In genomic region chr7:130486114-130486962, GRCh38 we compare ENCODE assay signal across 1 cellular context.
TF ChIP-seq lines count a peak whose summit lies in the region.

No MANE protein-coding gene starts in this region.

TF ChIP-seq in WTC11, 78 proteins besides CTCF, POLR2A, EP300 and RAD21 (continued from another document and continues in another):
- TF ChIP-seq GTF2I (CRISPR knock-in tag; conservative IDR thresholded peaks at IDR 0.05) (no peak), FOXJ3 (CRISPR knock-in tag; IDR thresholded peaks at IDR 0.05; ENCODE audit: borderline replicate concordance) (no peak), USF1 (CRISPR knock-in tag; IDR thresholded peaks at IDR 0.05) (peak; percentile 57; the same call in 1 of the 2 replicates), NR1H2 (CRISPR knock-in tag; IDR thresholded peaks at IDR 0.05) (no peak), ZNF396 (CRISPR knock-in tag; IDR thresholded peaks at IDR 0.05; ENCODE audit: borderline replicate concordance) (no peak), ZNF219 (CRISPR knock-in tag; IDR thresholded peaks at IDR 0.05; ENCODE audit: borderline replicate concordance) (no peak; the same call in 1 of the 2 replicates), ZNF232 (CRISPR knock-in tag; IDR thresholded peaks at IDR 0.05) (peak; percentile 90; the same call in 1 of the 2 replicates), RORB (CRISPR knock-in tag; IDR thresholded peaks at IDR 0.05) (no peak), MAX (CRISPR knock-in tag; IDR thresholded peaks at IDR 0.05) (peak; percentile 98), RELA (CRISPR knock-in tag; IDR thresholded peaks at IDR 0.05; ENCODE audit: borderline replicate concordance) (peak; percentile 60; the same call in 1 of the 2 replicates), FOXP1 (CRISPR knock-in tag; IDR thresholded peaks at IDR 0.05; ENCODE audit: borderline replicate concordance) (peak; percentile 79), AR (CRISPR knock-in tag; IDR thresholded peaks at IDR 0.05) (no peak), EMX1 (CRISPR knock-in tag; IDR thresholded peaks at IDR 0.05) (no peak), MXD4 (CRISPR knock-in tag; IDR thresholded peaks at IDR 0.05; ENCODE audit: borderline replicate concordance) (no peak), MLX (CRISPR knock-in tag; IDR thresholded peaks at IDR 0.05) (peak; percentile 33; the same call in 1 of the 2 replicates), TP53 (CRISPR knock-in tag; IDR thresholded peaks at IDR 0.05) (0 out of 2 replicates have a peak, but pooled peaks have one; percentile 32), OVOL2 (CRISPR knock-in tag; IDR thresholded peaks at IDR 0.05; ENCODE audit: borderline replicate concordance) (no peak), ZNF121 (CRISPR knock-in tag; IDR thresholded peaks at IDR 0.05) (no peak)
- TF ChIP-seq, protein P1, sequence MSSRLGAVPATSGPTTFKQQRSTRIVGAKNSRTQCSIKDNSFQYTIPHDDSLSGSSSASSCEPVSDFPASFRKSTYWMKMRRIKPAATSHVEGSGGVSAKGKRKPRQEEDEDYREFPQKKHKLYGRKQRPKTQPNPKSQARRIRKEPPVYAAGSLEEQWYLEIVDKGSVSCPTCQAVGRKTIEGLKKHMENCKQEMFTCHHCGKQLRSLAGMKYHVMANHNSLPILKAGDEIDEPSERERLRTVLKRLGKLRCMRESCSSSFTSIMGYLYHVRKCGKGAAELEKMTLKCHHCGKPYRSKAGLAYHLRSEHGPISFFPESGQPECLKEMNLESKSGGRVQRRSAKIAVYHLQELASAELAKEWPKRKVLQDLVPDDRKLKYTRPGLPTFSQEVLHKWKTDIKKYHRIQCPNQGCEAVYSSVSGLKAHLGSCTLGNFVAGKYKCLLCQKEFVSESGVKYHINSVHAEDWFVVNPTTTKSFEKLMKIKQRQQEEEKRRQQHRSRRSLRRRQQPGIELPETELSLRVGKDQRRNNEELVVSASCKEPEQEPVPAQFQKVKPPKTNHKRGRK (CRISPR knock-in tag; IDR thresholded peaks at IDR 0.05; ENCODE audit: borderline replicate concordance) = no peak
- TF ChIP-seq, protein P2, sequence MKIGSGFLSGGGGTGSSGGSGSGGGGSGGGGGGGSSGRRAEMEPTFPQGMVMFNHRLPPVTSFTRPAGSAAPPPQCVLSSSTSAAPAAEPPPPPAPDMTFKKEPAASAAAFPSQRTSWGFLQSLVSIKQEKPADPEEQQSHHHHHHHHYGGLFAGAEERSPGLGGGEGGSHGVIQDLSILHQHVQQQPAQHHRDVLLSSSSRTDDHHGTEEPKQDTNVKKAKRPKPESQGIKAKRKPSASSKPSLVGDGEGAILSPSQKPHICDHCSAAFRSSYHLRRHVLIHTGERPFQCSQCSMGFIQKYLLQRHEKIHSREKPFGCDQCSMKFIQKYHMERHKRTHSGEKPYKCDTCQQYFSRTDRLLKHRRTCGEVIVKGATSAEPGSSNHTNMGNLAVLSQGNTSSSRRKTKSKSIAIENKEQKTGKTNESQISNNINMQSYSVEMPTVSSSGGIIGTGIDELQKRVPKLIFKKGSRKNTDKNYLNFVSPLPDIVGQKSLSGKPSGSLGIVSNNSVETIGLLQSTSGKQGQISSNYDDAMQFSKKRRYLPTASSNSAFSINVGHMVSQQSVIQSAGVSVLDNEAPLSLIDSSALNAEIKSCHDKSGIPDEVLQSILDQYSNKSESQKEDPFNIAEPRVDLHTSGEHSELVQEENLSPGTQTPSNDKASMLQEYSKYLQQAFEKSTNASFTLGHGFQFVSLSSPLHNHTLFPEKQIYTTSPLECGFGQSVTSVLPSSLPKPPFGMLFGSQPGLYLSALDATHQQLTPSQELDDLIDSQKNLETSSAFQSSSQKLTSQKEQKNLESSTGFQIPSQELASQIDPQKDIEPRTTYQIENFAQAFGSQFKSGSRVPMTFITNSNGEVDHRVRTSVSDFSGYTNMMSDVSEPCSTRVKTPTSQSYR (CRISPR knock-in tag; IDR thresholded peaks at IDR 0.05) = peak; percentile 82
- TF ChIP-seq, protein P3, sequence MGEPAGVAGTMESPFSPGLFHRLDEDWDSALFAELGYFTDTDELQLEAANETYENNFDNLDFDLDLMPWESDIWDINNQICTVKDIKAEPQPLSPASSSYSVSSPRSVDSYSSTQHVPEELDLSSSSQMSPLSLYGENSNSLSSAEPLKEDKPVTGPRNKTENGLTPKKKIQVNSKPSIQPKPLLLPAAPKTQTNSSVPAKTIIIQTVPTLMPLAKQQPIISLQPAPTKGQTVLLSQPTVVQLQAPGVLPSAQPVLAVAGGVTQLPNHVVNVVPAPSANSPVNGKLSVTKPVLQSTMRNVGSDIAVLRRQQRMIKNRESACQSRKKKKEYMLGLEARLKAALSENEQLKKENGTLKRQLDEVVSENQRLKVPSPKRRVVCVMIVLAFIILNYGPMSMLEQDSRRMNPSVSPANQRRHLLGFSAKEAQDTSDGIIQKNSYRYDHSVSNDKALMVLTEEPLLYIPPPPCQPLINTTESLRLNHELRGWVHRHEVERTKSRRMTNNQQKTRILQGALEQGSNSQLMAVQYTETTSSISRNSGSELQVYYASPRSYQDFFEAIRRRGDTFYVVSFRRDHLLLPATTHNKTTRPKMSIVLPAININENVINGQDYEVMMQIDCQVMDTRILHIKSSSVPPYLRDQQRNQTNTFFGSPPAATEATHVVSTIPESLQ (CRISPR knock-in tag; IDR thresholded peaks at IDR 0.05) = peak; percentile 15; the same call in 1 of the 2 replicates
- TF ChIP-seq, protein P4, sequence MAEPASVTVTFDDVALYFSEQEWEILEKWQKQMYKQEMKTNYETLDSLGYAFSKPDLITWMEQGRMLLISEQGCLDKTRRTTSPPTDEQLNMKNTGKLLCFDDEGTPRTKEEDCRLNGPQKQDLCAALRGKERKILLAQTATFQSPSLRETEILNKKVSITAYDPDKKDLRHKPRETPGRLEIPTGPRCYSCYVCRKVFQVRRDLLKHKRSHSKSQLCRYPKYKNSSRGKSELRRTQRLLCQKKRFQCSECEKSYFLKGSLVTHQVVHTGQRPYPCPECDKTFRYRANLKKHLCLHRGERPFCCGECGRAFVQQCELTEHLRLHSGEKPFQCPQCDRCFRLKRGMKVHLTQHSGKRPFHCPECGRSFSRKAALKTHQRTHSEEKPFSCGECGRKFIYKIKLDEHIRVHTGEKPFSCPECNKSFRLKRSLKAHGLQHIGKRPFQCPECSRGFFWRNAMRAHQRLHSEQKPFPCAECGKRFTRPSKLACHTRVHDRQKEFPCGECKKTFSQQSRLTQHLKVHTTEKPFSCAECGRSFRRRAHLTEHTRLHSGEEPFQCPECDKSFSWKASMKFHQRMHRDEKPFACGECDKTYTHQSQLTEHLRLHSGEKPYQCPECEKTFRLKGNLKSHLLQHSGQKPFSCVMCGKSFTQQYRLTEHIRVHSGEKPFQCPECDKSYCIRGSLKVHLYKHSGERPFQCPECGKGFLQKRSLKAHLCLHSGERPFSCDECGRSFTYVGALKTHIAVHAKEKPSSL (CRISPR knock-in tag; conservative IDR thresholded peaks at IDR 0.05) = no peak
- TF ChIP-seq, protein P5, sequence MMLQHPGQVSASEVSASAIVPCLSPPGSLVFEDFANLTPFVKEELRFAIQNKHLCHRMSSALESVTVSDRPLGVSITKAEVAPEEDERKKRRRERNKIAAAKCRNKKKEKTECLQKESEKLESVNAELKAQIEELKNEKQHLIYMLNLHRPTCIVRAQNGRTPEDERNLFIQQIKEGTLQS (CRISPR knock-in tag; conservative IDR thresholded peaks at IDR 0.05) = no peak
- TF ChIP-seq, protein P6, sequence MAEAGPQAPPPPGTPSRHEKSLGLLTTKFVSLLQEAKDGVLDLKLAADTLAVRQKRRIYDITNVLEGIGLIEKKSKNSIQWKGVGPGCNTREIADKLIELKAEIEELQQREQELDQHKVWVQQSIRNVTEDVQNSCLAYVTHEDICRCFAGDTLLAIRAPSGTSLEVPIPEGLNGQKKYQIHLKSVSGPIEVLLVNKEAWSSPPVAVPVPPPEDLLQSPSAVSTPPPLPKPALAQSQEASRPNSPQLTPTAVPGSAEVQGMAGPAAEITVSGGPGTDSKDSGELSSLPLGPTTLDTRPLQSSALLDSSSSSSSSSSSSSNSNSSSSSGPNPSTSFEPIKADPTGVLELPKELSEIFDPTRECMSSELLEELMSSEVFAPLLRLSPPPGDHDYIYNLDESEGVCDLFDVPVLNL (CRISPR knock-in tag; IDR thresholded peaks at IDR 0.05; ENCODE audit: borderline replicate concordance, low read depth) = peak; percentile 72; the same call in 1 of the 2 replicates
- TF ChIP-seq, protein P7, sequence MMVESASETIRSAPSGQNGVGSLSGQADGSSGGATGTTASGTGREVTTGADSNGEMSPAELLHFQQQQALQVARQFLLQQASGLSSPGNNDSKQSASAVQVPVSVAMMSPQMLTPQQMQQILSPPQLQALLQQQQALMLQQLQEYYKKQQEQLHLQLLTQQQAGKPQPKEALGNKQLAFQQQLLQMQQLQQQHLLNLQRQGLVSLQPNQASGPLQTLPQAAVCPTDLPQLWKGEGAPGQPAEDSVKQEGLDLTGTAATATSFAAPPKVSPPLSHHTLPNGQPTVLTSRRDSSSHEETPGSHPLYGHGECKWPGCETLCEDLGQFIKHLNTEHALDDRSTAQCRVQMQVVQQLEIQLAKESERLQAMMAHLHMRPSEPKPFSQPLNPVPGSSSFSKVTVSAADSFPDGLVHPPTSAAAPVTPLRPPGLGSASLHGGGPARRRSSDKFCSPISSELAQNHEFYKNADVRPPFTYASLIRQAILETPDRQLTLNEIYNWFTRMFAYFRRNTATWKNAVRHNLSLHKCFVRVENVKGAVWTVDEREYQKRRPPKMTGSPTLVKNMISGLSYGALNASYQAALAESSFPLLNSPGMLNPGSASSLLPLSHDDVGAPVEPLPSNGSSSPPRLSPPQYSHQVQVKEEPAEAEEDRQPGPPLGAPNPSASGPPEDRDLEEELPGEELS (CRISPR knock-in tag; IDR thresholded peaks at IDR 0.05) = peak; percentile 94
- TF ChIP-seq, protein P8, sequence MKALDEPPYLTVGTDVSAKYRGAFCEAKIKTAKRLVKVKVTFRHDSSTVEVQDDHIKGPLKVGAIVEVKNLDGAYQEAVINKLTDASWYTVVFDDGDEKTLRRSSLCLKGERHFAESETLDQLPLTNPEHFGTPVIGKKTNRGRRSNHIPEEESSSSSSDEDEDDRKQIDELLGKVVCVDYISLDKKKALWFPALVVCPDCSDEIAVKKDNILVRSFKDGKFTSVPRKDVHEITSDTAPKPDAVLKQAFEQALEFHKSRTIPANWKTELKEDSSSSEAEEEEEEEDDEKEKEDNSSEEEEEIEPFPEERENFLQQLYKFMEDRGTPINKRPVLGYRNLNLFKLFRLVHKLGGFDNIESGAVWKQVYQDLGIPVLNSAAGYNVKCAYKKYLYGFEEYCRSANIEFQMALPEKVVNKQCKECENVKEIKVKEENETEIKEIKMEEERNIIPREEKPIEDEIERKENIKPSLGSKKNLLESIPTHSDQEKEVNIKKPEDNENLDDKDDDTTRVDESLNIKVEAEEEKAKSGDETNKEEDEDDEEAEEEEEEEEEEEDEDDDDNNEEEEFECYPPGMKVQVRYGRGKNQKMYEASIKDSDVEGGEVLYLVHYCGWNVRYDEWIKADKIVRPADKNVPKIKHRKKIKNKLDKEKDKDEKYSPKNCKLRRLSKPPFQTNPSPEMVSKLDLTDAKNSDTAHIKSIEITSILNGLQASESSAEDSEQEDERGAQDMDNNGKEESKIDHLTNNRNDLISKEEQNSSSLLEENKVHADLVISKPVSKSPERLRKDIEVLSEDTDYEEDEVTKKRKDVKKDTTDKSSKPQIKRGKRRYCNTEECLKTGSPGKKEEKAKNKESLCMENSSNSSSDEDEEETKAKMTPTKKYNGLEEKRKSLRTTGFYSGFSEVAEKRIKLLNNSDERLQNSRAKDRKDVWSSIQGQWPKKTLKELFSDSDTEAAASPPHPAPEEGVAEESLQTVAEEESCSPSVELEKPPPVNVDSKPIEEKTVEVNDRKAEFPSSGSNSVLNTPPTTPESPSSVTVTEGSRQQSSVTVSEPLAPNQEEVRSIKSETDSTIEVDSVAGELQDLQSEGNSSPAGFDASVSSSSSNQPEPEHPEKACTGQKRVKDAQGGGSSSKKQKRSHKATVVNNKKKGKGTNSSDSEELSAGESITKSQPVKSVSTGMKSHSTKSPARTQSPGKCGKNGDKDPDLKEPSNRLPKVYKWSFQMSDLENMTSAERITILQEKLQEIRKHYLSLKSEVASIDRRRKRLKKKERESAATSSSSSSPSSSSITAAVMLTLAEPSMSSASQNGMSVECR (CRISPR knock-in tag; IDR thresholded peaks at IDR 0.05; ENCODE audit: borderline replicate concordance) = peak; percentile 92; the same call in 1 of the 2 replicates
